Comparison of ENCODE assay signal across 8 cellular contexts in genomic region chr12:12788131-12788530, GRCh38. TPM values are rescaled to one million over a fixed set of nuclear protein-coding genes. Genes with fewer than 3 reads are reported as not detected.
DNase-seq lines count a peak whose midpoint lies in the region; ATAC-seq lines count a peak whose summit lies in the region.

No MANE protein-coding gene starts in this region.

- peak overlapping the region; percentile 70 to 90 (median 86) for H3K4me3 Mint-ChIP-seq in immature natural killer cell
- H3K4me3 Mint-ChIP-seq in stimulated activated naive B cell treated with anti-CD40 and anti-IgM and Interleukin-4, amounts not matched to agents 10 μg/mL and 1 μg/mL and 100 μg/mL, for 72 hours: peak overlapping the region; percentile 80 to 88

- H3K9me3 Mint-ChIP-seq in immature natural killer cell: no peaks in the 10 kb centered on the region
- H3K9me3 Mint-ChIP-seq in stimulated activated naive B cell treated with anti-CD40 and anti-IgM and Interleukin-4, amounts not matched to agents 10 μg/mL and 1 μg/mL and 100 μg/mL, for 72 hours: no peaks in the 10 kb centered on the region

- H3K27me3 Mint-ChIP-seq in immature natural killer cell (ENCODE audit: low read depth in 3 of 3): peaks cover 0 to 3% (median 0%) of the 10 kb centered on the region in 3 donors
- H3K27me3 Mint-ChIP-seq in stimulated activated naive B cell treated with anti-CD40 and anti-IgM and Interleukin-4, amounts not matched to agents 10 μg/mL and 1 μg/mL and 100 μg/mL, for 72 hours: no peaks in the 10 kb centered on the region

- DNase-seq in NCI-H1694 treated with DMSO at 0.1 percent for 48 hours (lab: John Stamatoyannopoulos, UW): peak; percentile 24
- DNase-seq in NCI-H1694 (lab: John Stamatoyannopoulos, UW): no peak
- peak; percentile 59 for DNase-seq in activated CD8-positive, alpha-beta memory T cell treated with anti-CD3 and anti-CD28 coated beads, Interleukin-2, amount 50 U/mL, for 48 hours
- DNase-seq in immature natural killer cell: no peak
- no peak for DNase-seq in stimulated activated naive B cell treated with anti-CD40 and anti-IgM and Interleukin-4, amounts not matched to agents 10 μg/mL and 1 μg/mL and 100 μg/mL, for 72 hours
- DNase-seq in NCI-H128 (lab: John Stamatoyannopoulos, UW; ENCODE audit: unreplicated experiment): no peak
- DNase-seq in islet precursor cell: no peak

- ATAC-seq in stimulated activated naive B cell treated with anti-CD40 and anti-IgM and Interleukin-4, amounts not matched to agents 10 μg/mL and 1 μg/mL and 100 μg/mL, for 72 hours (replicated peaks): no peak
- no peak for ATAC-seq in HG03442 (IDR thresholded peaks at IDR 0.05; ENCODE audit: unreplicated experiment)

- no peaks in the 10 kb centered on the region for H3K36me3 Mint-ChIP-seq in immature natural killer cell
- H3K36me3 Mint-ChIP-seq in stimulated activated naive B cell treated with anti-CD40 and anti-IgM and Interleukin-4, amounts not matched to agents 10 μg/mL and 1 μg/mL and 100 μg/mL, for 72 hours: no peaks in the 10 kb centered on the region

- peak overlapping the region in 2 of 6 donors; percentile 75 to 85 for H3K27ac Mint-ChIP-seq in immature natural killer cell
- peak overlapping the region; percentile 81 for H3K27ac Mint-ChIP-seq in stimulated activated naive B cell treated with anti-CD40 and anti-IgM and Interleukin-4, amounts not matched to agents 10 μg/mL and 1 μg/mL and 100 μg/mL, for 72 hours

- peaks cover 21 to 27% of the 10 kb centered on the region in 2 donors for H3K4me1 Mint-ChIP-seq in immature natural killer cell
- H3K4me1 Mint-ChIP-seq in stimulated activated naive B cell treated with anti-CD40 and anti-IgM and Interleukin-4, amounts not matched to agents 10 μg/mL and 1 μg/mL and 100 μg/mL, for 72 hours: peaks cover 11 to 31% of the 10 kb centered on the region in 2 donors

RNA-seq across cellular contexts. Expression of gene APOLD1, which starts 2.7 kb away (rescaled TPM):
- under 1 TPM in 1 of 3 donors, not detected in 2; 0.34 TPM for polyA plus RNA-seq in immature natural killer cell

RNA-seq across cellular contexts. Expression of gene DDX47, which starts 25.0 kb away (rescaled TPM):
- polyA plus RNA-seq in immature natural killer cell: 10 to 100 TPM; 39.3 to 62.7 (median 51.1) TPM

Comparison
In these comparisons a context has a peak if more than half of its experiments do, and no peak if none do; other contexts are left out.
1. DNase-seq: peak in NCI-H1694 treated with DMSO at 0.1 percent for 48 hours (single experiment) and activated CD8-positive, alpha-beta memory T cell treated with anti-CD3 and anti-CD28 coated beads, Interleukin-2, amount 50 U/mL, for 48 hours (single experiment); none in NCI-H1694 (single experiment), immature natural killer cell (0 of 3), stimulated activated naive B cell treated with anti-CD40 and anti-IgM and Interleukin-4, amounts not matched to agents 10 μg/mL and 1 μg/mL and 100 μg/mL, for 72 hours (single experiment), NCI-H128 (single experiment) and islet precursor cell (single experiment).